8 cellular contexts compared by ENCODE assay signal in the genomic region with DNA sequence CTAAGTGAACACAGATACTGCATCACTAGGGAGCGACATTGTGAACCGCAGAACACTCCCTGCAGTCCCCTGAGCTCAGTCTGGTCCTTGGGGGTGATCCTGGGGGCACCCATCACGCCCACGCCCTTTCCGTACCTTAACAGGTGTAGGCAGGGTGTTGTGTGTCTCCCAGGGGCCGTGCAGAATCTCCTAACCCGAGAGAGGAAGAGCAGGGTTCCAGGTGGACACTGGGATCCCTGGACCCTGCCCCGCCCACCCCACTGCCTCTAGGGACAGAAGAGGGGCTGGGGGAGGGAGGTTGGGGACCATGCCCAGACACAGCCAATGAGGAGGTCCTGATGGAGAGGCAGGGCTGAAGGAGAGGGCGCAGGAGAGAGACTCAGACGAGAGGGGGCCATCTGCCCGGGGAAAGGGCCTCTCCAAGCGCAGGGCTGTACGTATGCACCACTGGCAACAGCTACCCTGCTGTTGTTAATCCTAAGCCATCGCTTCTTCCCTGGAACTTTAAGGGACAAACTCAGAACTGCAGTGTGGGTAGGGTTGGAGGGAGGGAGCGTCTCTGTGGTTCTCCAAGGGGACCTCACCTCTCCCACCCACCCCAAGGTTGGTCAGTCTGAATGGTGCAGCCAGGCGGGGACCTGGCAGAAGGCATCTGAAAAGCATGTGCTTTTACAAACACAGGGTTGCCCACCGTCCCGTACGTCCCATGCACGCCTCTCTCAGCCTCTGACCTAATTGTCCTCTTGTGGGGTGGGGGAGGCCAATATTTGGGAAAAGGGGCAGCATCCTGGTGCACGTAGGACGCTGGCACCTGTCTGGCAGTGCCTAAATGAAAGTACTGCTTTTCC. TPM values are rescaled to one million over a fixed set of nuclear protein-coding genes. Genes with fewer than 3 reads are reported as not detected.
DNase-seq lines count a peak whose midpoint lies in the region; ATAC-seq, FAIRE-seq and TF ChIP-seq lines count a peak whose summit lies in the region.

No MANE protein-coding gene starts in this region.

- peak overlapping the region in 1 of 2 experiments; percentile 20; a peak in 1 of 5 replicates for H3K4me3 Mint-ChIP-seq in H9

- H3K36me3 Mint-ChIP-seq in H9 (ENCODE audit: insufficient read depth in 1 of 3, low read depth in 3 of 3): no peaks in the 10 kb centered on the region

- H3K9ac ChIP-seq in H9 (ENCODE audit: extremely low read depth, insufficient read length, low read length) (no peak overlapping the region), OCI-LY3 (ENCODE audit: low read length) (peak overlapping the region; percentile 92), K562 (ENCODE audit: insufficient read depth in 1 of 2, low read depth in 2 of 2, low read length in 2 of 2) (no peak overlapping the region)

- H3T11ph ChIP-seq in H9 (ENCODE audit: low read length): no peak overlapping the region

- no TSS peak for BruUV-seq in K562 (replicated peaks; lab: Mats Ljungman, UMichigan)

- H3K4ac ChIP-seq in H9 (ENCODE audit: low read depth, low read length): no peak overlapping the region

- H2BK20ac ChIP-seq in H9 (ENCODE audit: low read depth, low read length, poor library complexity, severe bottlenecking): no peak overlapping the region

- H3K27me3 ChIP-seq in H9 (ENCODE audit: insufficient read depth, low read length): no peaks in the 10 kb centered on the region
- peaks cover 7% of the 10 kb centered on the region for H3K27me3 ChIP-seq in OCI-LY3 (ENCODE audit: low read depth, low read length)
- H3K27me3 ChIP-seq in K562 (ENCODE audit: control insufficient read depth in 2 of 2, insufficient read depth in 2 of 2, low read length in 2 of 2): no peaks in the 10 kb centered on the region
- H3K27me3 ChIP-seq in small intestine (ENCODE audit: control insufficient read depth in 2 of 2, insufficient read depth in 2 of 2, low read length in 2 of 2): no peaks in the 10 kb centered on the region

- H2BK5ac ChIP-seq in H9 (ENCODE audit: insufficient read length, low read length): no peak overlapping the region

- WGBS in H9 (ENCODE audit: extremely low coverage, insufficient read length, low lambda C conversion rate): no CpG with 5 or more reads among the region's 22 CpGs
- 44% methylated on average over 14 of the region's 22 CpGs for WGBS in K562 (ENCODE audit: insufficient coverage, low coverage, missing lambda C conversion rate)
- WGBS in small intestine, 3 donors: 46 to 56% (median 52%) methylated on average over 22 of the region's 22 CpGs

- no peak overlapping the region for H2BK12ac ChIP-seq in H9 (ENCODE audit: insufficient read length, low read depth, low read length)

- H3K14ac ChIP-seq in H9 (ENCODE audit: insufficient read depth, low read length): no peak overlapping the region

- H3K4me1 Mint-ChIP-seq in H9: 0 out of 4 replicates have a peak, but pooled peaks cover 0 to 3% of the 10 kb centered on the region in 2 experiments

- CTCF ChIA-PET in K562 (lab: Yijun Ruan, JAX; ENCODE audit: low intra/inter-chr PET ratio): no interaction called here

- H3K9me1 ChIP-seq in K562 (ENCODE audit: control insufficient read depth, insufficient read depth, low read length): no peaks in the 10 kb centered on the region

- H3K79me1 ChIP-seq in H9 (ENCODE audit: insufficient read depth, low read depth, low read length, poor library complexity, severe bottlenecking): no peaks in the 10 kb centered on the region

- no peak overlapping the region for H2BK120ac ChIP-seq in H9 (ENCODE audit: low read depth, low read length, poor library complexity, severe bottlenecking)

- no peak for TF ChIP-seq POLR2A in K562 (conservative IDR thresholded peaks at IDR 0.05)

- ATAC-seq in K562: peak; percentile 45

- no peaks in the 10 kb centered on the region for H3K4me1 ChIP-seq in H9 (ENCODE audit: insufficient read depth, low read length)
- H3K4me1 ChIP-seq in OCI-LY3 (ENCODE audit: low read length): peaks cover 31% of the 10 kb centered on the region
- peaks cover 0 to 5% of the 10 kb centered on the region in 2 experiments; a peak in 2 of 5 replicates for H3K4me1 ChIP-seq in K562 (replicated peaks in 1 of 2; ENCODE audit: control insufficient read depth in 2 of 2, insufficient read depth in 2 of 2, low read length in 2 of 2)
- no peaks in the 10 kb centered on the region for H3K4me1 ChIP-seq in small intestine (ENCODE audit: control insufficient read depth in 2 of 2, insufficient read depth in 1 of 2, low read depth in 1 of 2, low read length in 1 of 2)

- H4K20me1 ChIP-seq in H9 (ENCODE audit: control insufficient read depth, insufficient read depth, insufficient read length) (no peaks in the 10 kb centered on the region), OCI-LY3 (ENCODE audit: insufficient read depth, low read length) (peaks cover 18% of the 10 kb centered on the region), K562 (replicated peaks; ENCODE audit: control insufficient read depth, insufficient read depth, low read length) (no peaks in the 10 kb centered on the region)

- H3K18ac ChIP-seq in H9 (ENCODE audit: insufficient read length, low read depth, low read length): no peak overlapping the region

- H3K4me3 ChIP-seq in OCI-LY3 (ENCODE audit: low read length) (peak overlapping the region; percentile 79), K562 (no peak overlapping the region), small intestine (ENCODE audit: low read depth in 1 of 2, low read length in 2 of 2) (no peak overlapping the region)

- H3K4me2 ChIP-seq in H9 (ENCODE audit: insufficient read depth, insufficient read length, low read length) (no peak overlapping the region), OCI-LY3 (ENCODE audit: low read length) (peak overlapping the region; percentile 100), K562 (ENCODE audit: insufficient read depth, low read length) (no peak overlapping the region)

- intact Hi-C loops in K562 (cut with micrococcal nuclease): loop anchor here (5.0 kb wide), 1 partner anchor 82 kb away; the partner anchor contains the start of gene ASMTL

- H3K9me3 ChIP-seq in H9 (ENCODE audit: control insufficient read depth, low read depth, low read length): no peaks in the 10 kb centered on the region
- H3K9me3 ChIP-seq in OCI-LY3 (ENCODE audit: insufficient read depth, low read length): no peaks in the 10 kb centered on the region
- no peaks in the 10 kb centered on the region for H3K9me3 ChIP-seq in K562 (replicated peaks; ENCODE audit: control insufficient read depth, insufficient read depth, low read depth, low read length)
- H3K9me3 ChIP-seq in small intestine (ENCODE audit: control insufficient read depth, low read depth): no peaks in the 10 kb centered on the region

- DNase-seq in ELF-1 (ENCODE audit: low read depth, low spot score): peak; percentile 25
- DNase-seq in H9: peak; percentile 82
- DNase-seq in K562 (ENCODE audit: extremely low read depth in 1 of 4, low spot score in 3 of 4): peak in 2 of 4 experiments; percentile 34 to 43
- peak; percentile 51 for DNase-seq in stimulated activated naive CD4-positive, alpha-beta T cell treated with Interleukin-2 at 50 U/mL for 16 hours (lab: John Stamatoyannopoulos, UW)
- no peak for DNase-seq in kidney glomerular epithelial cell (lab: John Stamatoyannopoulos, UW)
- DNase-seq in small intestine: no peak
- no peak for DNase-seq in HuH-7.5 (ENCODE audit: low spot score)

- POLR2A ChIA-PET in K562 (lab: Yijun Ruan, JAX): no interaction called here

- H2AFZ ChIP-seq in H9 (ENCODE audit: low read length) (no peak overlapping the region), OCI-LY3 (ENCODE audit: low read depth, low read length) (no peak overlapping the region), K562 (ENCODE audit: low read depth, low read length) (no peak overlapping the region)

- no peak overlapping the region for H3K23ac ChIP-seq in H9 (ENCODE audit: insufficient read length, low read depth, low read length)

- H2AK5ac ChIP-seq in H9 (ENCODE audit: insufficient read length, low read length): no peak overlapping the region

- in situ Hi-C loops in K562 (cut with MboI): loop anchor here (5.0 kb wide), 1 partner anchor 52 kb away; no protein-coding TSS in a partner anchor

- H4K91ac ChIP-seq in H9 (ENCODE audit: insufficient read length, low read depth, low read length): no peak overlapping the region

- FAIRE-seq in K562 (lab: Jason Lieb, UNC) (no peak), small intestine (lab: Jason Lieb, UNC) (no peak)

- no peak overlapping the region for H3K56ac ChIP-seq in H9 (ENCODE audit: insufficient read length, low read depth, low read length)

- peaks cover 14% of the 10 kb centered on the region for H3K36me3 ChIP-seq in OCI-LY3 (replicated peaks; ENCODE audit: low read depth, low read length)
- H3K36me3 ChIP-seq in K562 (ENCODE audit: control insufficient read depth, insufficient read depth, low read length): no peaks in the 10 kb centered on the region
- no peaks in the 10 kb centered on the region for H3K36me3 ChIP-seq in small intestine (ENCODE audit: control insufficient read depth in 2 of 2, insufficient read depth in 2 of 2, low read length in 2 of 2)

- no peak for TF ChIP-seq CTCF in H9 (conservative IDR thresholded peaks at IDR 0.05)
- TF ChIP-seq CTCF in OCI-LY3 (IDR thresholded peaks at IDR 0.05; ENCODE audit: low read depth, low read length): no peak
- TF ChIP-seq CTCF in K562 (IDR thresholded peaks at IDR 0.05 in 2 of 3, conservative IDR thresholded peaks at IDR 0.05 in 1 of 3; ENCODE audit: insufficient read depth in 2 of 3, low read depth in 1 of 3, low read length in 3 of 3): no peak

- H3K79me2 ChIP-seq in H9 (ENCODE audit: insufficient read depth, low read length) (no peaks in the 10 kb centered on the region), OCI-LY3 (ENCODE audit: low read length) (peaks cover 17% of the 10 kb centered on the region; the same call in 1 of the 2 replicates), K562 (ENCODE audit: control insufficient read depth, insufficient read depth, low read length) (no peaks in the 10 kb centered on the region)

- H3K23me2 ChIP-seq in H9 (ENCODE audit: insufficient read length, low read depth, low read length, poor library complexity, severe bottlenecking): no peaks in the 10 kb centered on the region

- no peak overlapping the region for H4K5ac ChIP-seq in H9 (ENCODE audit: insufficient read length, low read depth, low read length)

- TF ChIP-seq EP300 in K562 (IDR thresholded peaks at IDR 0.05; ENCODE audit: low read length): no peak

- H2BK15ac ChIP-seq in H9 (ENCODE audit: low read depth, low read length): no peak overlapping the region

- no peak for TF ChIP-seq RAD21 in K562 (CRISPR knock-in tag; conservative IDR thresholded peaks at IDR 0.05 in 1 of 2, IDR thresholded peaks at IDR 0.05 in 1 of 2)

- H3K9me3 Mint-ChIP-seq in H9: no peaks in the 10 kb centered on the region

- no peak overlapping the region for H3K27ac Mint-ChIP-seq in H9

- H3K27me3 Mint-ChIP-seq in H9 (ENCODE audit: low read depth): no peaks in the 10 kb centered on the region

- no peak overlapping the region for H4K8ac ChIP-seq in H9 (replicated peaks; ENCODE audit: insufficient read length, low read depth, low read length)

- H3K27ac ChIP-seq in H9 (ENCODE audit: insufficient read length, low read depth, low read length) (no peak overlapping the region), OCI-LY3 (ENCODE audit: low read length) (peak overlapping the region; percentile 94), K562 (ENCODE audit: extremely low read depth, low read depth, low read length) (no peak overlapping the region), small intestine (ENCODE audit: low read depth in 1 of 2, low read length in 1 of 2) (peak overlapping the region in 1 of 2 donors; percentile 71)

RNA-seq across cellular contexts. Expression of gene P2RY8, which starts 2.4 kb away (rescaled TPM):
- total RNA-seq in H9 (2021): not detected in 2 replicates
- total RNA-seq in K562 (2011; cell fraction: chromatin; rRNA removed; ENCODE audit: low replicate concordance): 0.12 TPM in 1 of 2 replicates, not detected in the other
- total RNA-seq in K562 (2011; cell fraction: nucleolus; rRNA removed): 0.50 TPM in 1 of 2 replicates, not detected in the other
- not detected in 2 replicates for total RNA-seq in K562 (2011; cell fraction: nucleoplasm; rRNA removed)
- total RNA-seq in K562 (2014; rRNA removed): 0.08 and 0.09 TPM in 2 replicates
- 0.03 and 0.04 TPM in 2 replicates for total RNA-seq in K562 (2014; rRNA removed; fragmentation: Illumina TruSeq; extraction: Trizol)
- 0.57 and 0.69 TPM in 2 replicates for total RNA-seq in K562 (2015; rRNA removed; fragmentation: Illumina TruSeq; extraction: Trizol)
- total RNA-seq in K562 (2021): 0.31 and 0.72 TPM in 2 replicates
- polyA plus RNA-seq in K562 (2011; rRNA removed): not detected in 2 replicates
- polyA plus RNA-seq in K562 (2011; cell fraction: cytosol; rRNA removed): 0.03 and 0.06 TPM in 2 replicates
- 0.06 TPM in 1 of 2 replicates, not detected in the other for polyA plus RNA-seq in K562 (2011; cell fraction: nucleus; rRNA removed)
- polyA plus RNA-seq in K562 (2012): 0.65 and 4.6 TPM in 2 replicates
- 0.07 and 0.14 TPM in 2 replicates for polyA plus RNA-seq in K562 (2014; fragmentation: Illumina TruSeq; extraction: Trizol)
- not detected for polyA plus RNA-seq in K562 (2014; fragmentation: Nextera tagmentation; extraction: Ambion mirVana)
- 0.04 and 0.07 TPM in 2 replicates for polyA plus RNA-seq in K562 (2014; rRNA removed)
- not detected in 2 replicates for polyA minus RNA-seq in K562 (2011; rRNA and poly(A)+ RNA removed)
- polyA minus RNA-seq in K562 (2011; cell fraction: cytosol; rRNA and poly(A)+ RNA removed): not detected in 2 replicates
- polyA minus RNA-seq in K562 (2011; cell fraction: nucleus; rRNA and poly(A)+ RNA removed): not detected in 2 replicates
- 1 to 10 TPM in 1 of 3 donors, under 1 TPM in 2; 0.22 to 2.1 (median 0.81) TPM for polyA plus RNA-seq in small intestine

RNA-seq across cellular contexts. Expression of gene AKAP17A, which starts 56.9 kb away (rescaled TPM):
- total RNA-seq in H9 (2021): 39.7 and 42.1 TPM in 2 replicates
- 35.5 and 67.9 TPM in 2 replicates for total RNA-seq in K562 (2011; cell fraction: chromatin; rRNA removed; ENCODE audit: low replicate concordance)
- total RNA-seq in K562 (2011; cell fraction: nucleolus; rRNA removed): 47.4 and 50.5 TPM in 2 replicates
- 25.8 and 35.2 TPM in 2 replicates for total RNA-seq in K562 (2011; cell fraction: nucleoplasm; rRNA removed)
- 26.8 and 28.0 TPM in 2 replicates for total RNA-seq in K562 (2014; rRNA removed)
- 5.5 and 6.1 TPM in 2 replicates for total RNA-seq in K562 (2014; rRNA removed; fragmentation: Illumina TruSeq; extraction: Trizol)
- total RNA-seq in K562 (2015; rRNA removed; fragmentation: Illumina TruSeq; extraction: Trizol): 12.0 and 13.5 TPM in 2 replicates
- total RNA-seq in K562 (2021): 24.2 TPM in 2 replicates
- 7.8 and 14.2 TPM in 2 replicates for polyA plus RNA-seq in K562 (2011; rRNA removed)
- 8.1 and 9.8 TPM in 2 replicates for polyA plus RNA-seq in K562 (2011; cell fraction: cytosol; rRNA removed)
- 154 and 165 TPM in 2 replicates for polyA plus RNA-seq in K562 (2011; cell fraction: nucleus; rRNA removed)
- 19.4 and 24.5 TPM in 2 replicates for polyA plus RNA-seq in K562 (2012)
- 8.2 and 10.4 TPM in 2 replicates for polyA plus RNA-seq in K562 (2014; fragmentation: Illumina TruSeq; extraction: Trizol)
- polyA plus RNA-seq in K562 (2014; fragmentation: Nextera tagmentation; extraction: Ambion mirVana): 1 to 10 TPM; 1.2 to 1.3 TPM
- 22.2 and 29.5 TPM in 2 replicates for polyA plus RNA-seq in K562 (2014; rRNA removed)
- 1.9 and 2.1 TPM in 2 replicates for polyA minus RNA-seq in K562 (2011; rRNA and poly(A)+ RNA removed)
- polyA minus RNA-seq in K562 (2011; cell fraction: cytosol; rRNA and poly(A)+ RNA removed): 4.8 and 5.9 TPM in 2 replicates
- 13.1 and 18.2 TPM in 2 replicates for polyA minus RNA-seq in K562 (2011; cell fraction: nucleus; rRNA and poly(A)+ RNA removed)
- 10 to 100 TPM; 26.7 to 37.3 (median 29.2) TPM for polyA plus RNA-seq in small intestine

Comparison
In these comparisons a context has a peak if more than half of its experiments do, and no peak if none do; other contexts are left out.
1. DNase-seq: peak in ELF-1 (single experiment), H9 (single experiment) and stimulated activated naive CD4-positive, alpha-beta T cell treated with Interleukin-2 at 50 U/mL for 16 hours (single experiment); none in kidney glomerular epithelial cell (single experiment), small intestine (single experiment) and HuH-7.5 (single experiment).